8 cellular contexts compared by ENCODE assay signal in genomic region chr17:73191443-73192218, GRCh38. TPM values are rescaled to one million over a fixed set of nuclear protein-coding genes. Genes with fewer than 3 reads are reported as not detected.
DNase-seq lines count a peak whose midpoint lies in the region; ATAC-seq, FAIRE-seq and TF ChIP-seq lines count a peak whose summit lies in the region.

No MANE protein-coding gene starts in this region.

- ATAC-seq in HG02798 (IDR thresholded peaks at IDR 0.05; ENCODE audit: poor library complexity, unreplicated experiment) (peak; percentile 35), GM19324 (IDR thresholded peaks at IDR 0.05; ENCODE audit: low FRiP score, unreplicated experiment) (no peak)

- H3K9ac ChIP-seq in kidney (ENCODE audit: low read length in 2 of 2), result peak overlapping the region in 1 of 2 donors; percentile 12

- FAIRE-seq in kidney (lab: Jason Lieb, UNC), result no peak

- peak overlapping the region; percentile 98 for H3K27ac ChIP-seq in WERI-Rb-1
- H3K27ac ChIP-seq in caudate nucleus (ENCODE audit: low read depth, low read length), result peak overlapping the region; percentile 82
- no peak overlapping the region for H3K27ac ChIP-seq in kidney (ENCODE audit: low read depth in 2 of 2, low read length in 2 of 2)

- peaks cover 4 to 5% of the 10 kb centered on the region in 2 donors for H3K4me1 ChIP-seq in kidney (ENCODE audit: control insufficient read depth in 1 of 2, insufficient read depth in 1 of 2, low read depth in 1 of 2, low read length in 2 of 2)

- peak overlapping the region; percentile 69 for H3K4me3 ChIP-seq in WERI-Rb-1 (ENCODE audit: low read depth, low read length)
- H3K4me3 ChIP-seq in kidney (ENCODE audit: low read length in 2 of 2), result peak overlapping the region; percentile 76 to 84

- peak; percentile 84 for DNase-seq in GM10266 (ENCODE audit: extremely low spot score)
- DNase-seq in NCI-H2196 (lab: John Stamatoyannopoulos, UW; ENCODE audit: unreplicated experiment), result peak; percentile 77
- DNase-seq in WERI-Rb-1, result peak; percentile 84
- peak in 49 of 61 donors; percentile 7 to 85 (median 42) for DNase-seq in caudate nucleus (lab: John Stamatoyannopoulos, UW)
- no peak for DNase-seq in kidney
- peak; percentile 48 to 55 (median 52) for DNase-seq in stimulated activated CD4-positive, alpha-beta T cell treated with anti-CD3 and anti-CD28 coated beads, Interleukin-12 subunit alpha, Interleukin-12 subunit beta, amount 100 ng/mL, for 48 hours (ENCODE audit: low read depth in 2 of 3, low spot score in 1 of 3)

- H3K36me3 ChIP-seq in WERI-Rb-1 (peaks cover 17% of the 10 kb centered on the region), kidney (ENCODE audit: control insufficient read depth in 1 of 2, insufficient read depth in 2 of 2, low read length in 2 of 2) (peaks cover under 1 to 4% of the 10 kb centered on the region in 2 donors)

- peak; percentile 73 for TF ChIP-seq CTCF in GM10266 (IDR thresholded peaks at IDR 0.05; ENCODE audit: control insufficient read depth, insufficient read depth, low read depth, missing control alignments)
- TF ChIP-seq CTCF in WERI-Rb-1 (IDR thresholded peaks at IDR 0.05; ENCODE audit: low read depth, low read length), result peak; percentile 84
- peak; percentile 73 for TF ChIP-seq CTCF in kidney (IDR thresholded peaks at IDR 0.05; ENCODE audit: borderline replicate concordance, extremely low read depth, insufficient read depth)

- H3K27me3 ChIP-seq in WERI-Rb-1 (ENCODE audit: insufficient read depth, low read depth, severe bottlenecking), result no peaks in the 10 kb centered on the region

- no peaks in the 10 kb centered on the region for H3K9me3 ChIP-seq in WERI-Rb-1 (ENCODE audit: severe bottlenecking)
- no peaks in the 10 kb centered on the region for H3K9me3 ChIP-seq in kidney (ENCODE audit: control insufficient read depth in 1 of 2, low read length in 2 of 2)

- intact Hi-C loops in kidney (cut with DNase I), result loop anchor here (10.0 kb wide), 1 partner anchor 53 kb away; no protein-coding TSS in a partner anchor

RNA-seq across cellular contexts. Expression of gene COG1, which starts 1.2 kb away (rescaled TPM):
- total RNA-seq in kidney, result 41.6 TPM
- polyA plus RNA-seq in kidney (ENCODE audit: insufficient read depth, low read depth, low replicate concordance), result 28.2 TPM

RNA-seq across cellular contexts. Expression of gene SSTR2, which starts 26.8 kb away (rescaled TPM):
- total RNA-seq in kidney, result 2.1 TPM
- polyA plus RNA-seq in kidney (ENCODE audit: insufficient read depth, low read depth, low replicate concordance), result 5.3 TPM

Comparison
In these comparisons a context has a peak if more than half of its experiments do, and no peak if none do; other contexts are left out.
1. H3K27ac ChIP-seq: peak in WERI-Rb-1 (single experiment) and caudate nucleus (single experiment); none in kidney (0 of 2).
2. Peak in every context shown above with its lines, with median percentiles within 50 percentile points of each other: CTCF ChIP-seq.